ENCODE assay signal across 8 cellular contexts in the genomic region with DNA sequence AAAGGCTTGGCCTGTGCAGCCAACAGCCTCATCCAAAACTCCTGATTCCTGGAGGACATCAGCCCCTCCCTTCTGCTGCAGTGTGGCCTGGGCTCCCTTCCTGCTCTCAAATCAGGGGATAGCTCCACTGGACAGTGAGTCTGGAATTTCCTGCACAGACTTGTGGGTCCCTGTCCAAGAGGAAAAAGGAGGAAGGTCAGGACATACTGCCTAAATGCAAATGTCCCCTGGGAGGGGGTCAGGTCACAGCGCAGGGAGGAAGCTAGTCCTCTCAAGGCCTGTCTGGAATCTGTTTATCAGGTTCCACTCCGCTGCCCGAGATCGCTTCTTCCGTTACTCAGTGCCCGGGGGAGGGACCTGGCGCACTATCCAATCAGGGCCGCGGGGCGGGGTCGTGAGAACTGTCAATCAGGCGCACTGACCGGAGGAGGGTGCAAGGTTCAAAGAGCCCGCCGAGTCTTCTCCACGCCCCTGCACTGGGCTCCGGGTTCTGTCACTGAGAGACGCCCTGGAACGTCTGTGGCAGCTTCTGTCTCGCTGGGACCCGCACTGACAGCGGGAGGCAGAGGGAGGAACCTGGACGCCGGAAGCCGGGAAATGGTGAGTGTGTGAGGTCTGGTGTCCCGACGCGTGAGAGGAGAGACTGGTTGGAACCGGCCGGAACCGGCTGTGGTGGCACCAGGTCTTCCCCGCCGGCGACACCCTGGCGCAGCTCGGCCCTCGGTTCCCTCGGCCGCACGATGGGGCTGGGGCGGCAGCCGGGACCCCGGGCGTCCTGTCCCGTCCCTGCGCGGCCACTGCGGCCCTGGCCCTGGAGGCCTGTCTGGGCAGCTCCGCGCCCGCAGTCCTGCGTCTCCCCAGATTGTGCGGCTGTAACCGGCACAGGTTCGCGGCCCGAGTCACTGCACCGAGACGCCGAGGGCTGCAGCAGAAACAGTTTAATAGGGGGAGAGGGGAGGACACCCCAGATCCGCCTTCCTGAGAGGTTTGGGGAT. TPM values are rescaled to one million over a fixed set of nuclear protein-coding genes. Genes with fewer than 3 reads are reported as not detected.
A peak's percentile ranks its signal among the peaks of the same experiment; 100 is the strongest.
DNase-seq lines count a peak whose midpoint lies in the region; TF ChIP-seq lines count a peak whose summit lies in the region.

TSS of gene ZNF441 (plus strand) at position 404 of the 995 bp plus-strand sequence. CDS start at position 598, 194 bp downstream.

- peaks cover 4% of the 10 kb centered on the region for H3K36me3 ChIP-seq in osteoblast (ENCODE audit: insufficient read depth, low read length)

- H3K9me3 Mint-ChIP-seq in activated naive CD8-positive, alpha-beta T cell (ENCODE audit: low read depth) = peaks cover 23% of the 10 kb centered on the region
- peaks cover 6% of the 10 kb centered on the region for H3K9me3 Mint-ChIP-seq in glutamatergic neuron (ENCODE audit: unreplicated experiment)

- peak within 1 kb of the TSS; percentile 69 for H3K4me3 ChIP-seq in NB4 (ENCODE audit: low read depth, low read length)
- H3K4me3 ChIP-seq in osteoblast (ENCODE audit: insufficient read depth, low read length) = peak within 1 kb of the TSS; percentile 83

- H3K27ac Mint-ChIP-seq in activated naive CD8-positive, alpha-beta T cell = peak within 1 kb of the TSS; percentile 94
- peak within 1 kb of the TSS; percentile 98 for H3K27ac Mint-ChIP-seq in glutamatergic neuron (ENCODE audit: unreplicated experiment)

- peaks cover 4% of the 10 kb centered on the region for H3K27me3 Mint-ChIP-seq in activated naive CD8-positive, alpha-beta T cell
- peaks cover 17% of the 10 kb centered on the region for H3K27me3 Mint-ChIP-seq in glutamatergic neuron (ENCODE audit: unreplicated experiment)

- H3K9me3 ChIP-seq in osteoblast (ENCODE audit: low read depth, low read length) = no peaks in the 10 kb centered on the region

- peaks cover 4% of the 10 kb centered on the region for H4K20me1 ChIP-seq in osteoblast (ENCODE audit: insufficient read depth, low read length)

- H3K27me3 ChIP-seq in osteoblast (ENCODE audit: insufficient read depth, low read length) = no peaks in the 10 kb centered on the region

- peak; percentile 66 for TF ChIP-seq POLR2A in NB4 (IDR thresholded peaks at IDR 0.05; ENCODE audit: extremely low read depth, insufficient read length)

- peaks cover 10% of the 10 kb centered on the region for H3K4me1 ChIP-seq in osteoblast (ENCODE audit: insufficient read depth, low read length)

- peak within 1 kb of the TSS; percentile 94 for H3K4me2 ChIP-seq in osteoblast (ENCODE audit: insufficient read depth, low read length)

- H3K79me2 ChIP-seq in osteoblast (ENCODE audit: insufficient read depth, low read length) = peaks cover 37% of the 10 kb centered on the region

- H3K27ac ChIP-seq in osteoblast (ENCODE audit: low read depth, low read length) (peak within 1 kb of the TSS; percentile 76), temporal lobe (ENCODE audit: low read depth, low read length) (peak within 1 kb of the TSS; percentile 79)

- CTCF ChIA-PET in HEK293T (lab: Yijun Ruan, JAX) = no interaction called here

- POLR2A ChIA-PET in HEK293T (lab: Yijun Ruan, JAX) = interaction anchor here (1.0 to 1.3 kb wide), 3 partner anchors 24 to 72 kb away, joined by 4 to 5 read pairs (median 5); partner anchors contain the start of gene ZNF440

- DNase-seq in GM03348 (ENCODE audit: low spot score) = peak; percentile 98
- DNase-seq in HEK293T (ENCODE audit: extremely low spot score) = peak; percentile 77
- DNase-seq in NB4 (ENCODE audit: low read depth) = peak; percentile 96
- DNase-seq in SKM-1 (lab: John Stamatoyannopoulos, UW; ENCODE audit: unreplicated experiment) = peak; percentile 94
- peak; percentile 99 for DNase-seq in glutamatergic neuron
- DNase-seq in osteoblast (ENCODE audit: insufficient read length, low spot score, missing footprints) = peak; percentile 97

- peaks cover 19% of the 10 kb centered on the region for H3K4me1 Mint-ChIP-seq in activated naive CD8-positive, alpha-beta T cell (ENCODE audit: low read depth)
- H3K4me1 Mint-ChIP-seq in glutamatergic neuron (ENCODE audit: low read depth, unreplicated experiment) = peaks cover 1% of the 10 kb centered on the region

- H3K36me3 Mint-ChIP-seq in activated naive CD8-positive, alpha-beta T cell = peaks cover 18% of the 10 kb centered on the region
- H3K36me3 Mint-ChIP-seq in glutamatergic neuron (ENCODE audit: unreplicated experiment) = peaks cover 15% of the 10 kb centered on the region

- H3K4me3 Mint-ChIP-seq in activated naive CD8-positive, alpha-beta T cell = peak within 1 kb of the TSS; percentile 97
- peak within 1 kb of the TSS; percentile 99 for H3K4me3 Mint-ChIP-seq in glutamatergic neuron (ENCODE audit: unreplicated experiment)

- TF ChIP-seq CTCF in NB4 (IDR thresholded peaks at IDR 0.05; ENCODE audit: low read depth, low read length) = no peak
- TF ChIP-seq CTCF in glutamatergic neuron (IDR thresholded peaks at IDR 0.05; ENCODE audit: partially characterized antibody, unreplicated experiment) = no peak
- no peak for TF ChIP-seq CTCF in osteoblast (IDR thresholded peaks at IDR 0.05; ENCODE audit: extremely low read depth, low read depth, low read length)

- peak within 1 kb of the TSS; percentile 100 for H2AFZ ChIP-seq in osteoblast (ENCODE audit: low read length)

TF ChIP-seq in HEK293T, 16 proteins besides CTCF, POLR2A, EP300 and RAD21:
- no peak for TF ChIP-seq FOXM1 (IDR thresholded peaks at IDR 0.05; ENCODE audit: borderline replicate concordance)
- TF ChIP-seq ARNT (IDR thresholded peaks at IDR 0.05) = no peak
- TF ChIP-seq L3MBTL2 (conservative IDR thresholded peaks at IDR 0.05) = peak; percentile 55
- TF ChIP-seq ELF4 (IDR thresholded peaks at IDR 0.05) = no peak
- TF ChIP-seq PKNOX1 (IDR thresholded peaks at IDR 0.05) = peak; percentile 96
- no peak for TF ChIP-seq CTBP1 (IDR thresholded peaks at IDR 0.05; ENCODE audit: borderline replicate concordance)
- no peak for TF ChIP-seq SUZ12 (IDR thresholded peaks at IDR 0.05)
- no peak for TF ChIP-seq FOXK2 (IDR thresholded peaks at IDR 0.05)
- TF ChIP-seq SP1 (IDR thresholded peaks at IDR 0.05) = no peak

RNA-seq across cellular contexts. Expression of gene ZNF441, which starts in this region (rescaled TPM):
- total RNA-seq in glutamatergic neuron (ENCODE audit: unreplicated experiment) (10.6 TPM), osteoblast (11.6 and 13.3 TPM in 2 replicates), temporal lobe (33.7 TPM)

Comparison
In these comparisons a context has a peak if more than half of its experiments do, and no peak if none do; other contexts are left out.
1. Peak in every context shown above with its lines: DNase-seq, H3K4me3 ChIP-seq and H3K27ac ChIP-seq.